In genomic region chrX:54452920-54453319, GRCh38 we compare ENCODE assay signal across 1 cellular context.
TF ChIP-seq lines count a peak whose summit lies in the region.

No MANE protein-coding gene starts in this region.

TF ChIP-seq in GM23338, 12 proteins besides CTCF, POLR2A, EP300 and RAD21 (continued from another document):
- TF ChIP-seq, protein P1, sequence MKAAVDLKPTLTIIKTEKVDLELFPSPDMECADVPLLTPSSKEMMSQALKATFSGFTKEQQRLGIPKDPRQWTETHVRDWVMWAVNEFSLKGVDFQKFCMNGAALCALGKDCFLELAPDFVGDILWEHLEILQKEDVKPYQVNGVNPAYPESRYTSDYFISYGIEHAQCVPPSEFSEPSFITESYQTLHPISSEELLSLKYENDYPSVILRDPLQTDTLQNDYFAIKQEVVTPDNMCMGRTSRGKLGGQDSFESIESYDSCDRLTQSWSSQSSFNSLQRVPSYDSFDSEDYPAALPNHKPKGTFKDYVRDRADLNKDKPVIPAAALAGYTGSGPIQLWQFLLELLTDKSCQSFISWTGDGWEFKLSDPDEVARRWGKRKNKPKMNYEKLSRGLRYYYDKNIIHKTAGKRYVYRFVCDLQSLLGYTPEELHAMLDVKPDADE (IDR thresholded peaks at IDR 0.05): no peak
- TF ChIP-seq EZH2 (IDR thresholded peaks at IDR 0.05; ENCODE audit: low read depth, unreplicated experiment): no peak
